Comparison of ENCODE assay signal across 1 cellular context in the genomic region with DNA sequence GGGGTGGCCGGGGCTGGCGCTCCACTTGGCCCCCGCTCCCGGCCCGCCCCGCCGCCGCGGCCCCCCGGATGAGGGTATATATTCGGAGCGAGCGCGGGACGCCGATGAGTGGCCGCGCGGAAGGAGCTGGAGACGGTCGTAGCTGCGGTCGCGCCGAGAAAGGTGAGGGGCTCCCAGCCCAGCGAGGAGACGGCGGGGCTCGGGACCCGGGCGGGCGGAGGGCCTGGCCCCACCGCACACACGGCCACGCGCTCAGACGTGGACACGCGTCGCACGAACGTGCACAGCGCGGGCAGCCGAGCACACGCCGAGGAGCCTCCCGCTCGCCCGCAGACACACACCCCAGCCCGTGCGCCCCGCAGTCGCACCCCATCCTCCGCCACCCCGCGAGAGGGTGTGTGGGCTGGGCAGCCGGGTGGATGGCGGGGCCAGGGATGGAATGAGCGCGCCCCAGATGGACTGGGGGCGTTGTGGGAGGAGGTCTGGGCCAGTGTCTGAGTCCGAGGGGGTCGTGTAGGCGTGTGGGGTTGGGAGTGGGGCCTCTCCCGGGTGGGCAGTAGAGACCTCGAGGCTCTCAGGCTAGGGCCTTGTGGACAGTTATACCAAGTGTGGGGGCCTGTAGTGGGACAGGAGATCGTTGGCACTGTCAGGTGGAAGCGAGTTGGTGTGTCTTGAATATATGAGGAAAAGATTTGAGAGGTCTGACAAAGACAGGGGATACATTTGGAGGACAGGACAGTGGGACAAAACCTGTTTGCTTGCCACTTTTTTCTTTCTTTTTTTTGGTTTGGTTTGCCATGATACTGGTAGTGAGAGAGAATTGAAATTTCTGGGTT.
TF ChIP-seq lines count a peak whose summit lies in the region.

TSS of gene UAP1 (plus strand) at position 107 of the 836 bp plus-strand sequence. CDS start 4,347 bp downstream, outside the sequence.

TF ChIP-seq in GM12878, 131 proteins besides CTCF, POLR2A, EP300 and RAD21 (continued from another document):
- TF ChIP-seq, protein P1, sequence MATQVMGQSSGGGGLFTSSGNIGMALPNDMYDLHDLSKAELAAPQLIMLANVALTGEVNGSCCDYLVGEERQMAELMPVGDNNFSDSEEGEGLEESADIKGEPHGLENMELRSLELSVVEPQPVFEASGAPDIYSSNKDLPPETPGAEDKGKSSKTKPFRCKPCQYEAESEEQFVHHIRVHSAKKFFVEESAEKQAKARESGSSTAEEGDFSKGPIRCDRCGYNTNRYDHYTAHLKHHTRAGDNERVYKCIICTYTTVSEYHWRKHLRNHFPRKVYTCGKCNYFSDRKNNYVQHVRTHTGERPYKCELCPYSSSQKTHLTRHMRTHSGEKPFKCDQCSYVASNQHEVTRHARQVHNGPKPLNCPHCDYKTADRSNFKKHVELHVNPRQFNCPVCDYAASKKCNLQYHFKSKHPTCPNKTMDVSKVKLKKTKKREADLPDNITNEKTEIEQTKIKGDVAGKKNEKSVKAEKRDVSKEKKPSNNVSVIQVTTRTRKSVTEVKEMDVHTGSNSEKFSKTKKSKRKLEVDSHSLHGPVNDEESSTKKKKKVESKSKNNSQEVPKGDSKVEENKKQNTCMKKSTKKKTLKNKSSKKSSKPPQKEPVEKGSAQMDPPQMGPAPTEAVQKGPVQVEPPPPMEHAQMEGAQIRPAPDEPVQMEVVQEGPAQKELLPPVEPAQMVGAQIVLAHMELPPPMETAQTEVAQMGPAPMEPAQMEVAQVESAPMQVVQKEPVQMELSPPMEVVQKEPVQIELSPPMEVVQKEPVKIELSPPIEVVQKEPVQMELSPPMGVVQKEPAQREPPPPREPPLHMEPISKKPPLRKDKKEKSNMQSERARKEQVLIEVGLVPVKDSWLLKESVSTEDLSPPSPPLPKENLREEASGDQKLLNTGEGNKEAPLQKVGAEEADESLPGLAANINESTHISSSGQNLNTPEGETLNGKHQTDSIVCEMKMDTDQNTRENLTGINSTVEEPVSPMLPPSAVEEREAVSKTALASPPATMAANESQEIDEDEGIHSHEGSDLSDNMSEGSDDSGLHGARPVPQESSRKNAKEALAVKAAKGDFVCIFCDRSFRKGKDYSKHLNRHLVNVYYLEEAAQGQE (IDR thresholded peaks at IDR 0.05; ENCODE audit: low read depth, low read length): no peak
- TF ChIP-seq ZNF384 (IDR thresholded peaks at IDR 0.05; ENCODE audit: borderline replicate concordance, low read depth, low read length) (no peak), GATAD2B (conservative IDR thresholded peaks at IDR 0.05; ENCODE audit: low read depth) (peak; percentile 76), ZSCAN29 (IDR thresholded peaks at IDR 0.05) (no peak), SIX5 (IDR thresholded peaks at IDR 0.05; ENCODE audit: low read depth, low read length, severe bottlenecking) (no peak), ZBED1 (IDR thresholded peaks at IDR 0.05; ENCODE audit: borderline replicate concordance) (no peak), NR2C1 (IDR thresholded peaks at IDR 0.05) (no peak), MAX (IDR thresholded peaks at IDR 0.05; ENCODE audit: low read depth, low read length) (no peak), IRF3 (IDR thresholded peaks at IDR 0.05) (no peak), IKZF1 (conservative IDR thresholded peaks at IDR 0.05) (peak; percentile 22), RUNX3 (IDR thresholded peaks at IDR 0.05; ENCODE audit: low read length) (peak; percentile 27; the same call in 1 of the 2 replicates), IRF4 (IDR thresholded peaks at IDR 0.05; ENCODE audit: low read depth, low read length) (0 out of 2 replicates have a peak, but pooled peaks have one; percentile 4), NR2F1 (conservative IDR thresholded peaks at IDR 0.05) (peak; percentile 15; the same call in 1 of the 2 replicates), PAX5 (IDR thresholded peaks at IDR 0.05; ENCODE audit: borderline replicate concordance, low read depth, low read length) (no peak), ZNF622 (IDR thresholded peaks at IDR 0.05) (no peak), PBX3 (IDR thresholded peaks at IDR 0.05; ENCODE audit: insufficient replicate concordance, low read depth, low read length) (no peak), TARDBP (IDR thresholded peaks at IDR 0.05; ENCODE audit: borderline replicate concordance) (no peak), HDGF (IDR thresholded peaks at IDR 0.05) (0 out of 2 replicates have a peak, but pooled peaks have one; percentile 71), RBBP5 (conservative IDR thresholded peaks at IDR 0.05) (no peak), SUPT20H (IDR thresholded peaks at IDR 0.05; ENCODE audit: borderline replicate concordance, control insufficient read depth, low read depth, low read length) (no peak), ESRRA (IDR thresholded peaks at IDR 0.05; ENCODE audit: low read length) (no peak), SP1 (IDR thresholded peaks at IDR 0.05; ENCODE audit: low read depth, low read length) (no peak)
- TF ChIP-seq, protein P2, sequence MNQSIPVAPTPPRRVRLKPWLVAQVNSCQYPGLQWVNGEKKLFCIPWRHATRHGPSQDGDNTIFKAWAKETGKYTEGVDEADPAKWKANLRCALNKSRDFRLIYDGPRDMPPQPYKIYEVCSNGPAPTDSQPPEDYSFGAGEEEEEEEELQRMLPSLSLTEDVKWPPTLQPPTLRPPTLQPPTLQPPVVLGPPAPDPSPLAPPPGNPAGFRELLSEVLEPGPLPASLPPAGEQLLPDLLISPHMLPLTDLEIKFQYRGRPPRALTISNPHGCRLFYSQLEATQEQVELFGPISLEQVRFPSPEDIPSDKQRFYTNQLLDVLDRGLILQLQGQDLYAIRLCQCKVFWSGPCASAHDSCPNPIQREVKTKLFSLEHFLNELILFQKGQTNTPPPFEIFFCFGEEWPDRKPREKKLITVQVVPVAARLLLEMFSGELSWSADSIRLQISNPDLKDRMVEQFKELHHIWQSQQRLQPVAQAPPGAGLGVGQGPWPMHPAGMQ (IDR thresholded peaks at IDR 0.05; ENCODE audit: borderline replicate concordance): no peak
- TF ChIP-seq, protein P3, sequence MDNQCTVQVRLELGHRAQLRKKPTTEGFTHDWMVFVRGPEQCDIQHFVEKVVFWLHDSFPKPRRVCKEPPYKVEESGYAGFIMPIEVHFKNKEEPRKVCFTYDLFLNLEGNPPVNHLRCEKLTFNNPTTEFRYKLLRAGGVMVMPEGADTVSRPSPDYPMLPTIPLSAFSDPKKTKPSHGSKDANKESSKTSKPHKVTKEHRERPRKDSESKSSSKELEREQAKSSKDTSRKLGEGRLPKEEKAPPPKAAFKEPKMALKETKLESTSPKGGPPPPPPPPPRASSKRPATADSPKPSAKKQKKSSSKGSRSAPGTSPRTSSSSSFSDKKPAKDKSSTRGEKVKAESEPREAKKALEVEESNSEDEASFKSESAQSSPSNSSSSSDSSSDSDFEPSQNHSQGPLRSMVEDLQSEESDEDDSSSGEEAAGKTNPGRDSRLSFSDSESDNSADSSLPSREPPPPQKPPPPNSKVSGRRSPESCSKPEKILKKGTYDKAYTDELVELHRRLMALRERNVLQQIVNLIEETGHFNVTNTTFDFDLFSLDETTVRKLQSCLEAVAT (IDR thresholded peaks at IDR 0.05): no peak
